ENCODE assay signal across 19 cellular contexts in the genomic region with DNA sequence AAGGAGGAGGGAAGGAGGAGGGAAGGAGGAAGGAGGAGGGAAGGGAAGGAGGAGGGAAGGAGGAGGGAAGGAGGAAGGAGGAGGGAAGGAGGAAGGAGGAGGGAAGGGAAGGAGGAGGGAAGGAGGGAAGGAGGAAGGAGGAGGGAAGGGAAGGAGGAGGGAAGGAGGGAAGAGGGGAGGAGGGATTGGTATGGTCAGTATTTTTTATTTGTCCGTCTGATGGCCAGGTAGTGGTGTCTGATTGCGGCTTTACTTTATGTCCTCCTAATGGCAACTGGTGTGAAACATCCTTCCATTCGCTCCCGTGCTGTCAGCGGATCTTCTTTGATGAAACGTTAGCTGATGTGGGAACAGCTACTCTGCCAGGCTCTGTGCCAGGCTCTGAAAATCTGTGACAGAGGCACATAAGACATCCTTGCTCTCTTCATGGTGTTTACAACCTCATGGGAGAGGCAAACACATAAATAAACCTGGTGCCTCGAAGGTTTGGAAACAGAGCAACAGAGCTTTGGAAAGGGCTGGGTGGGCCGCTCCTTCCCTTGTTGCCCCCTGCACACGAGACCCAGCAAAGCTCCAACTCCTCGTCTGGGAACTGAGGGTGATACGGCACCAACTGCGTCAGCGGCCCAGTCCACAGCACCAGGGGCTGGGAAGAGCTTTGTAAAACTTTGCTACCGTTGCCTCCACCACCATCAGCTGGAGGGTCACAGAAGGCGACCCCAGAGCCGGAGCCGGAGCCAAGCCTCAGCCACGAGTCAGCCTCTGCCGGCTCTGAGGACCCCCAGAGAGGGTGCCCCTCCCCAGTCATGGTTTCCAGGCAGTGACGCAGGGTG. TPM values are rescaled to one million over a fixed set of nuclear protein-coding genes. Genes with fewer than 3 reads are reported as not detected.
DNase-seq lines count a peak whose midpoint lies in the region; ATAC-seq, FAIRE-seq and TF ChIP-seq lines count a peak whose summit lies in the region.
"Had no signal": no experiment of that assay in that cellular context is flagged by ENCODE, and none has a peak within 500 bp of the region (broad histone marks: within the 10 kb centered on the region; RNA-seq: fewer than 3 reads in every experiment).

No MANE protein-coding gene starts in this region.

- no peak overlapping the region for H2BK5ac ChIP-seq in neuronal stem cell (ENCODE audit: low read length)

- H3F3A ChIP-seq in PC-9 (ENCODE audit: insufficient read depth, low read depth), result no peaks in the 10 kb centered on the region

- H3K23ac ChIP-seq in neuronal stem cell (ENCODE audit: low read depth, low read length, poor library complexity), result peak overlapping the region; percentile 89

- peaks cover 12% of the 10 kb centered on the region for H3K9me3 Mint-ChIP-seq in activated T-helper 1 cell treated with anti-CD3 and anti-CD28 coated beads, Interleukin-12 subunit alpha, Interleukin-12 subunit beta, Interleukin-2, Interleukin-4 antibody, amounts not matched to agents 30 ng/mL and 10 ng/mL and 1 ng/mL, durations not matched to agents 14 hours and 24 hours and 36 hours

- H2AK5ac ChIP-seq in neuronal stem cell (ENCODE audit: low read depth, low read length), result peak overlapping the region; percentile 99

- CTCF ChIA-PET in K562 (lab: Yijun Ruan, JAX; ENCODE audit: low intra/inter-chr PET ratio) (no interaction called here), PC-9 (lab: Charles Lee) (no interaction called here)

- no peak for FAIRE-seq in K562 (lab: Jason Lieb, UNC)

- no peak for ATAC-seq in K562
- ATAC-seq: activated CD4-positive, alpha-beta T cell treated with anti-CD3 and anti-CD28 coated beads for 36 hours had no signal

- H3K27me3 ChIP-seq in left ventricle myocardium inferior (ENCODE audit: low read depth), result peaks cover 31% of the 10 kb centered on the region
- H3K27me3 ChIP-seq in K562 (ENCODE audit: control insufficient read depth in 2 of 2, insufficient read depth in 2 of 2, low read length in 2 of 2), result no peaks in the 10 kb centered on the region
- H3K27me3 ChIP-seq in neuronal stem cell (ENCODE audit: control insufficient read depth in 3 of 3, insufficient read depth in 3 of 3, low read depth in 1 of 3, low read length in 3 of 3), result peaks cover 0 to 25% (median 0%) of the 10 kb centered on the region in 3 experiments
- H3K27me3 ChIP-seq in PC-9 (ENCODE audit: insufficient read depth, low read depth), result peaks cover 38% of the 10 kb centered on the region
- H3K27me3 ChIP-seq: SJCRH30 had no signal

- H3K79me1 ChIP-seq in neuronal stem cell (ENCODE audit: low read depth, low read length), result no peaks in the 10 kb centered on the region

- no peak for TF ChIP-seq POLR2A in K562 (conservative IDR thresholded peaks at IDR 0.05)

- peak overlapping the region; percentile 90 for H2BK12ac ChIP-seq in neuronal stem cell (ENCODE audit: low read length)

- H3K4me3 Mint-ChIP-seq in activated T-helper 1 cell treated with anti-CD3 and anti-CD28 coated beads, Interleukin-12 subunit alpha, Interleukin-12 subunit beta, Interleukin-2, Interleukin-4 antibody, amounts not matched to agents 30 ng/mL and 10 ng/mL and 1 ng/mL, durations not matched to agents 14 hours and 24 hours and 36 hours, result no peak overlapping the region
- H3K4me3 Mint-ChIP-seq: activated CD4-positive, alpha-beta T cell treated with anti-CD3 and anti-CD28 coated beads for 36 hours; activated naive CD8-positive, alpha-beta T cell; T-helper 2 cell treated with Interferon-gamma antibody and Interleukin-4, amounts not matched to agents 5 μg/mL and 100 μg/mL, for 36 hours had no signal

- H4K20me1 ChIP-seq in K562 (replicated peaks; ENCODE audit: control insufficient read depth, insufficient read depth, low read length) (no peaks in the 10 kb centered on the region), PC-9 (ENCODE audit: insufficient read depth) (no peaks in the 10 kb centered on the region)

- H4K91ac ChIP-seq in neuronal stem cell (ENCODE audit: low read depth, low read length, poor library complexity), result no peak overlapping the region

- TF ChIP-seq CTCF in left ventricle myocardium inferior (IDR thresholded peaks at IDR 0.05; ENCODE audit: borderline replicate concordance) (no peak), K562 (IDR thresholded peaks at IDR 0.05 in 2 of 3, conservative IDR thresholded peaks at IDR 0.05 in 1 of 3; ENCODE audit: insufficient read depth in 2 of 3, low read depth in 1 of 3, low read length in 3 of 3) (no peak), PC-9 (conservative IDR thresholded peaks at IDR 0.05) (no peak)

- H3K9me2 ChIP-seq in PC-9 (ENCODE audit: insufficient read depth), result no peaks in the 10 kb centered on the region

- H2AFZ ChIP-seq in K562 (ENCODE audit: low read depth, low read length) (no peak overlapping the region), neuronal stem cell (ENCODE audit: low read length) (no peak overlapping the region), PC-9 (no peak overlapping the region)

- H3K9me3 ChIP-seq in left ventricle myocardium inferior (replicated peaks) (peaks cover 5% of the 10 kb centered on the region), K562 (replicated peaks; ENCODE audit: control insufficient read depth, insufficient read depth, low read depth, low read length) (peaks cover 2% of the 10 kb centered on the region; the same call in 1 of the 2 replicates), neuronal stem cell (replicated peaks in 1 of 2; ENCODE audit: control insufficient read depth in 2 of 2, insufficient read depth in 1 of 2, low read depth in 1 of 2, low read length in 2 of 2) (peaks cover 0 to 5% of the 10 kb centered on the region in 2 donors), PC-9 (ENCODE audit: insufficient read depth, low read depth) (no peaks in the 10 kb centered on the region)
- H3K9me3 ChIP-seq: Caco-2, SJCRH30 had no signal

- DNase-seq in left ventricle myocardium inferior, result peak; percentile 7
- no peak for DNase-seq in cardiac septum (ENCODE audit: low spot score)
- DNase-seq in K562 (ENCODE audit: extremely low read depth in 1 of 4, low spot score in 3 of 4), result no peak
- no peak for DNase-seq in neuronal stem cell (ENCODE audit: low spot score)
- DNase-seq in activated CD8-positive, alpha-beta memory T cell treated with anti-CD3 and anti-CD28 coated beads for 24 hours, result no peak
- no peak for DNase-seq in activated T-helper 1 cell treated with anti-CD3 and anti-CD28 coated beads, Interleukin-12 subunit alpha, Interleukin-12 subunit beta, Interleukin-2, Interleukin-4 antibody, amounts not matched to agents 30 ng/mL and 10 ng/mL and 1 ng/mL, durations not matched to agents 14 hours and 24 hours and 36 hours (ENCODE audit: low spot score)
- no peak for DNase-seq in PC-9
- no peak for DNase-seq in H4 (ENCODE audit: low spot score)
- DNase-seq: activated CD4-positive, alpha-beta T cell treated with anti-CD3 and anti-CD28 coated beads for 36 hours; caudate nucleus; effector CD8-positive, alpha-beta T cell; hippocampal formation; Kasumi-1; NCI-H1417 treated with DMSO at 0.1 percent for 48 hours; NCI-H226; SJCRH30 had no signal

- H3K4ac ChIP-seq in neuronal stem cell (ENCODE audit: low read length), result no peak overlapping the region

- POLR2A ChIA-PET in K562 (lab: Yijun Ruan, JAX), result interaction anchor here (0.6 to 1.0 kb wide), 4 partner anchors 7 to 222 kb away, joined by 3 to 4 read pairs (median 3); no protein-coding TSS in a partner anchor
- POLR2A ChIA-PET in PC-9 (lab: Charles Lee; ENCODE audit: unreplicated experiment), result no interaction called here

- H3K4me2 ChIP-seq in K562 (ENCODE audit: insufficient read depth, low read length) (no peak overlapping the region), neuronal stem cell (ENCODE audit: insufficient read depth, low read length, poor library complexity, severe bottlenecking) (no peak overlapping the region), PC-9 (no peak overlapping the region)

- no TSS peak for BruUV-seq in K562 (replicated peaks; lab: Mats Ljungman, UMichigan)
- BruUV-seq in PC-9 (replicated peaks; lab: Mats Ljungman, UMichigan), result no TSS peak

- no peak for TF ChIP-seq RAD21 in K562 (CRISPR knock-in tag; conservative IDR thresholded peaks at IDR 0.05 in 1 of 2, IDR thresholded peaks at IDR 0.05 in 1 of 2)

- TF ChIP-seq EP300 in K562 (IDR thresholded peaks at IDR 0.05; ENCODE audit: low read length), result no peak

- no peak overlapping the region for H3K27ac Mint-ChIP-seq in activated T-helper 1 cell treated with anti-CD3 and anti-CD28 coated beads, Interleukin-12 subunit alpha, Interleukin-12 subunit beta, Interleukin-2, Interleukin-4 antibody, amounts not matched to agents 30 ng/mL and 10 ng/mL and 1 ng/mL, durations not matched to agents 14 hours and 24 hours and 36 hours
- H3K27ac Mint-ChIP-seq: activated CD4-positive, alpha-beta T cell treated with anti-CD3 and anti-CD28 coated beads for 36 hours; activated naive CD8-positive, alpha-beta T cell; T-helper 2 cell treated with Interferon-gamma antibody and Interleukin-4, amounts not matched to agents 5 μg/mL and 100 μg/mL, for 36 hours had no signal

- H3K36me3 ChIP-seq in left ventricle myocardium inferior (no peaks in the 10 kb centered on the region), K562 (ENCODE audit: control insufficient read depth, insufficient read depth, low read length) (no peaks in the 10 kb centered on the region), neuronal stem cell (replicated peaks in 1 of 2; ENCODE audit: control insufficient read depth in 2 of 2, insufficient read depth in 2 of 2, low read length in 2 of 2) (no peaks in the 10 kb centered on the region), PC-9 (ENCODE audit: low read depth) (no peaks in the 10 kb centered on the region)
- H3K36me3 ChIP-seq: SJCRH30 had no signal

- H2BK120ac ChIP-seq in neuronal stem cell (ENCODE audit: low read depth, low read length), result no peak overlapping the region

- WGBS in K562 (ENCODE audit: insufficient coverage, low coverage, missing lambda C conversion rate), result 41% methylated on average over 17 of the region's 20 CpGs
- no CpG with 5 or more reads among the region's 20 CpGs for WGBS in neuronal stem cell (ENCODE audit: extremely low coverage in 2 of 2, insufficient read length in 2 of 2, insufficient replicate concordance in 1 of 2), 2 donors

- H4K8ac ChIP-seq in neuronal stem cell (ENCODE audit: low read depth, low read length), result peak overlapping the region; percentile 68

- H3K18ac ChIP-seq in neuronal stem cell (ENCODE audit: low read length), result peak overlapping the region; percentile 88

- H3K27ac ChIP-seq in left ventricle myocardium inferior (replicated peaks) (no peak overlapping the region), K562 (ENCODE audit: extremely low read depth, low read depth, low read length) (no peak overlapping the region), neuronal stem cell (replicated peaks; ENCODE audit: low read length) (no peak overlapping the region), PC-9 (no peak overlapping the region)
- H3K27ac ChIP-seq: SJCRH30 had no signal

- H3K14ac ChIP-seq in neuronal stem cell (ENCODE audit: low read length), result no peak overlapping the region

- no peaks in the 10 kb centered on the region for H3K79me2 ChIP-seq in K562 (ENCODE audit: control insufficient read depth, insufficient read depth, low read length)
- no peaks in the 10 kb centered on the region for H3K79me2 ChIP-seq in PC-9 (ENCODE audit: low read depth)

- no peaks in the 10 kb centered on the region for H3K9me1 ChIP-seq in K562 (ENCODE audit: control insufficient read depth, insufficient read depth, low read length)

- H3K4me3 ChIP-seq in left ventricle myocardium inferior (no peak overlapping the region), K562 (no peak overlapping the region), neuronal stem cell (ENCODE audit: low read length in 2 of 2) (no peak overlapping the region), PC-9 (no peak overlapping the region)
- H3K4me3 ChIP-seq: SJCRH30 had no signal

- no peaks in the 10 kb centered on the region for H3K4me1 Mint-ChIP-seq in activated T-helper 1 cell treated with anti-CD3 and anti-CD28 coated beads, Interleukin-12 subunit alpha, Interleukin-12 subunit beta, Interleukin-2, Interleukin-4 antibody, amounts not matched to agents 30 ng/mL and 10 ng/mL and 1 ng/mL, durations not matched to agents 14 hours and 24 hours and 36 hours (ENCODE audit: low read depth)
- H3K4me1 Mint-ChIP-seq: activated CD4-positive, alpha-beta T cell treated with anti-CD3 and anti-CD28 coated beads for 36 hours had no signal

- H3K9ac ChIP-seq in K562 (ENCODE audit: insufficient read depth in 1 of 2, low read depth in 2 of 2, low read length in 2 of 2), result peak overlapping the region in 1 of 2 experiments; percentile 38; a peak in 1 of 4 replicates
- H3K9ac ChIP-seq in neuronal stem cell (ENCODE audit: low read depth, low read length, poor library complexity), result no peak overlapping the region

- peak overlapping the region; percentile 2 for H2BK15ac ChIP-seq in neuronal stem cell (ENCODE audit: low read length)

- intact Hi-C loops in left ventricle myocardium inferior (cut with micrococcal nuclease) (no loop called here), cardiac septum (cut with DNase I) (no loop called here), K562 (cut with micrococcal nuclease) (no loop called here), PC-9 (cut with micrococcal nuclease; ENCODE audit: unreplicated experiment) (no loop called here)
- intact Hi-C loops in activated T-helper 1 cell treated with anti-CD3 and anti-CD28 coated beads, Interleukin-12 subunit alpha, Interleukin-12 subunit beta, Interleukin-2, Interleukin-4 antibody, amounts not matched to agents 30 ng/mL and 10 ng/mL and 1 ng/mL, durations not matched to agents 14 hours and 24 hours and 36 hours (cut with micrococcal nuclease), result no loop called here

- peaks cover 4% of the 10 kb centered on the region for H3K4me1 ChIP-seq in left ventricle myocardium inferior
- peaks cover 12 to 46% of the 10 kb centered on the region in 2 experiments; a peak in 4 of 5 replicates for H3K4me1 ChIP-seq in K562 (replicated peaks in 1 of 2; ENCODE audit: control insufficient read depth in 2 of 2, insufficient read depth in 2 of 2, low read length in 2 of 2)
- peaks cover 9 to 11% of the 10 kb centered on the region in 2 donors for H3K4me1 ChIP-seq in neuronal stem cell (ENCODE audit: control insufficient read depth in 2 of 2, insufficient read depth in 1 of 2, low read depth in 1 of 2, low read length in 2 of 2)
- peaks cover 9% of the 10 kb centered on the region for H3K4me1 ChIP-seq in PC-9 (replicated peaks; ENCODE audit: insufficient read depth)

- H3K27me3 Mint-ChIP-seq in activated T-helper 1 cell treated with anti-CD3 and anti-CD28 coated beads, Interleukin-12 subunit alpha, Interleukin-12 subunit beta, Interleukin-2, Interleukin-4 antibody, amounts not matched to agents 30 ng/mL and 10 ng/mL and 1 ng/mL, durations not matched to agents 14 hours and 24 hours and 36 hours (ENCODE audit: insufficient read depth), result peaks cover 2% of the 10 kb centered on the region
- H3K27me3 Mint-ChIP-seq: activated naive CD8-positive, alpha-beta T cell had no signal

- in situ Hi-C loops in K562 (cut with MboI), result no loop called here

- no peaks in the 10 kb centered on the region for H3K36me3 Mint-ChIP-seq in activated T-helper 1 cell treated with anti-CD3 and anti-CD28 coated beads, Interleukin-12 subunit alpha, Interleukin-12 subunit beta, Interleukin-2, Interleukin-4 antibody, amounts not matched to agents 30 ng/mL and 10 ng/mL and 1 ng/mL, durations not matched to agents 14 hours and 24 hours and 36 hours (ENCODE audit: low read depth)

RNA-seq across cellular contexts. Expression of gene PDGFA, which starts 40.3 kb away (rescaled TPM):
- total RNA-seq in left ventricle myocardium inferior (26.0 TPM), cardiac septum (38.9 TPM), K562 (2014; rRNA removed) (8.1 and 10.0 TPM in 2 replicates), K562 (2014; rRNA removed; fragmentation: Illumina TruSeq; extraction: Trizol) (3.6 and 5.0 TPM in 2 replicates), K562 (2015; rRNA removed; fragmentation: Illumina TruSeq; extraction: Trizol) (4.6 and 6.1 TPM in 2 replicates), K562 (2021) (9.8 and 10.2 TPM in 2 replicates), PC-9 (2021) (23.6 and 32.5 TPM in 2 replicates)
- total RNA-seq in K562 (2011; cell fraction: chromatin; rRNA removed; ENCODE audit: low replicate concordance), result 21.5 and 51.6 TPM in 2 replicates
- 36.1 and 57.4 TPM in 2 replicates for total RNA-seq in K562 (2011; cell fraction: nucleolus; rRNA removed)
- 30.2 and 38.4 TPM in 2 replicates for total RNA-seq in K562 (2011; cell fraction: nucleoplasm; rRNA removed)
- polyA plus RNA-seq in K562 (2011; rRNA removed) (7.9 TPM in 2 replicates), K562 (2014; fragmentation: Illumina TruSeq; extraction: Trizol) (2.5 and 4.7 TPM in 2 replicates), K562 (2014; fragmentation: Nextera tagmentation; extraction: Ambion mirVana) (1 to 10 TPM; 3.9 to 9.5 TPM), K562 (2014; rRNA removed) (2.6 and 3.6 TPM in 2 replicates)
- polyA plus RNA-seq in K562 (2011; cell fraction: cytosol; rRNA removed), result 5.2 and 10.8 TPM in 2 replicates
- polyA plus RNA-seq in K562 (2011; cell fraction: nucleus; rRNA removed), result 13.3 and 32.6 TPM in 2 replicates
- 6.4 and 9.1 TPM in 2 replicates for polyA plus RNA-seq in K562 (2012)
- polyA minus RNA-seq in K562 (2011; rRNA and poly(A)+ RNA removed), result 24.4 and 37.5 TPM in 2 replicates
- 34.5 and 45.2 TPM in 2 replicates for polyA minus RNA-seq in K562 (2011; cell fraction: cytosol; rRNA and poly(A)+ RNA removed)
- polyA minus RNA-seq in K562 (2011; cell fraction: nucleus; rRNA and poly(A)+ RNA removed), result 11.0 and 13.5 TPM in 2 replicates
- polyA plus RNA-seq in neuronal stem cell (2013, experiment 1 of 2), result 6.2 TPM
- polyA plus RNA-seq in neuronal stem cell (2013, experiment 2 of 2), result 5.7 TPM
- total RNA-seq in activated T-helper 1 cell treated with anti-CD3 and anti-CD28 coated beads, Interleukin-12 subunit alpha, Interleukin-12 subunit beta, Interleukin-2, Interleukin-4 antibody, amounts not matched to agents 30 ng/mL and 10 ng/mL and 1 ng/mL, durations not matched to agents 14 hours and 24 hours and 36 hours, result 8.5 and 8.8 TPM in 2 replicates
- total RNA-seq in H4 (2014; rRNA removed; shearing (Covaris generic)), result 37.3 and 38.6 TPM in 2 replicates
